ENCODE assay signal across 8 cellular contexts in genomic region chr3:13451301-13451673, GRCh38. TPM values are rescaled to one million over a fixed set of nuclear protein-coding genes. Genes with fewer than 3 reads are reported as not detected.
A peak's percentile ranks its signal among the peaks of the same experiment; 100 is the strongest.
DNase-seq lines count a peak whose midpoint lies in the region; ATAC-seq and TF ChIP-seq lines count a peak whose summit lies in the region.

No MANE protein-coding gene starts in this region.

- H3K36me3 ChIP-seq in KMS-11 (ENCODE audit: insufficient read depth) (no peaks in the 10 kb centered on the region), heart left ventricle (no peaks in the 10 kb centered on the region)

- H3K4me1 ChIP-seq in KMS-11 (ENCODE audit: low read depth, poor library complexity, severe bottlenecking) (peaks cover 17% of the 10 kb centered on the region), heart left ventricle (peaks cover 0 to 15% (median 5%) of the 10 kb centered on the region in 12 donors)

- H3K4me3 ChIP-seq in KMS-11 (IDR thresholded peaks at IDR 0.05; ENCODE audit: insufficient read depth, low read depth, low read length) (no peak overlapping the region), heart left ventricle (peak overlapping the region; percentile 7 to 67 (median 54)), skeletal muscle cell (ENCODE audit: low read depth, low read length) (peak overlapping the region; percentile 58)

- peak overlapping the region; percentile 75 for H3K4me2 ChIP-seq in KMS-11

- H3K27ac ChIP-seq in KMS-11 (peak overlapping the region; percentile 65), heart left ventricle (peak overlapping the region in 9 of 12 donors; percentile 45 to 84 (median 76))

- TF ChIP-seq POLR2A in heart left ventricle (IDR thresholded peaks at IDR 0.05): no peak

- H4K20me1 ChIP-seq in KMS-11 (ENCODE audit: insufficient read depth): no peaks in the 10 kb centered on the region

- intact Hi-C loops in heart left ventricle (cut with DNase I): loop anchor here in 7 of 10 donors (5.0 to 10.0 kb wide), 9 partner anchors 104 to 586 kb away; no protein-coding TSS in a partner anchor

- no peaks in the 10 kb centered on the region for H3K9me3 ChIP-seq in heart left ventricle

- no peaks in the 10 kb centered on the region for H3K79me2 ChIP-seq in KMS-11 (ENCODE audit: insufficient read depth, low read depth)

- H2AFZ ChIP-seq in KMS-11 (ENCODE audit: low read depth): peak overlapping the region; percentile 76

- TF ChIP-seq CTCF in KMS-11 (conservative IDR thresholded peaks at IDR 0.05; ENCODE audit: low read depth, low read length) (no peak), heart left ventricle (IDR thresholded peaks at IDR 0.05) (no peak)

- peak overlapping the region; percentile 35; the same call in 1 of the 2 replicates for H3K9ac ChIP-seq in KMS-11

- DNase-seq in activated effector memory CD4-positive, alpha-beta T cell treated with anti-CD3 and anti-CD28 coated beads, Interleukin-2, amount 50 U/mL, for 16 hours: peak; percentile 77
- DNase-seq in activated effector memory CD4-positive, alpha-beta T cell treated with Interleukin-2 at 50 U/mL for 16 hours: no peak
- DNase-seq in activated T-cell treated with anti-CD3 and anti-CD28 coated beads for 24 hours (ENCODE audit: low read depth) (peak; percentile 28), heart left ventricle (peak in 1 of 5 donors; percentile 59), skeletal muscle cell (ENCODE audit: low read depth) (no peak), AG08396 (ENCODE audit: low spot score) (no peak), germinal center (ENCODE audit: low spot score) (no peak)

- WGBS in heart left ventricle, 4 donors: 4 to 11% (median 7%) methylated on average over 6 to 7 of the region's 7 CpGs

- peak; percentile 18 to 32 (median 24) for ATAC-seq in heart left ventricle

- H3K27me3 ChIP-seq in KMS-11 (ENCODE audit: insufficient read depth, low read depth) (no peaks in the 10 kb centered on the region), heart left ventricle (no peaks in the 10 kb centered on the region)

RNA-seq across cellular contexts. Expression of gene HDAC11, which starts 28.8 kb away (rescaled TPM):
- total RNA-seq in heart left ventricle: 10 to 100 TPM; 20.8 to 49.4 (median 30.7) TPM
- polyA plus RNA-seq in heart left ventricle: 10 to 100 TPM; 27.2 to 33.7 TPM

RNA-seq across cellular contexts. Expression of gene NUP210, which starts 31.2 kb away (rescaled TPM):
- total RNA-seq in heart left ventricle: 1 to 10 TPM; 1.3 to 9.7 (median 2.8) TPM
- 1 to 10 TPM; 1.5 to 1.7 TPM for polyA plus RNA-seq in heart left ventricle

Comparison
In these comparisons a context has a peak if more than half of its experiments do, and no peak if none do; other contexts are left out.
1. DNase-seq: peak in activated effector memory CD4-positive, alpha-beta T cell treated with anti-CD3 and anti-CD28 coated beads, Interleukin-2, amount 50 U/mL, for 16 hours (single experiment) and activated T-cell treated with anti-CD3 and anti-CD28 coated beads for 24 hours (single experiment); none in activated effector memory CD4-positive, alpha-beta T cell treated with Interleukin-2 at 50 U/mL for 16 hours (single experiment), skeletal muscle cell (single experiment), AG08396 (single experiment) and germinal center (single experiment).